In the genomic region with DNA sequence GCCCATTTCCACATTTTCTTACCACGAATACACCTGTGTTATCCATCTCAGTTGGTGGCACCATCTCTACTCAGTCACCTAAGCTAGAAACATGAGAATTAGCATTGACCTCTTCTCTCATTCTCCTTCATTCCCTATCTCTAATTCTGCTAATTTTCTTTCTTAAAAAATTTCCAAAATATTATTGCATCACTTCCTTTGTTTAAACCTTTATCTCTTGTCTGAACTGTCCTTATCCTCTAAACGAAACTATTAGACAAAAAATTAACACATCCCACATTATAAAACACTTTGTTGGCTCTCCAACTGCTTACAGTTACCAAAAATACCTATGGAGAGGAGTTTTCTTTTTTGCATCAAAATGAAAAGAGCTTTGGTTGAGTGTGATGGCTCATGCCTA, we compare ENCODE assay signal across 9 cellular contexts.
"Had no signal": no experiment of that assay in that cellular context is flagged by ENCODE, and none has a peak within 500 bp of the region (broad histone marks: within the 10 kb centered on the region; RNA-seq: fewer than 3 reads in every experiment).

No MANE protein-coding gene starts in this region.

- ATAC-seq: HCT116, HepG2 had no signal

- H3K9me3 Mint-ChIP-seq: HFFc6 had no signal

- H3K27ac Mint-ChIP-seq: HFFc6 had no signal

- FAIRE-seq: HepG2 had no signal

- H3K27ac ChIP-seq: GM23248, HL-60 had no signal

- DNase-seq: GM23248, GOT3, H7, HFFc6, KBM-7 had no signal

- H3K4me1 ChIP-seq: HAP-1 had no signal

- H3K9ac ChIP-seq: GM23248 had no signal

- H3K36me3 ChIP-seq: HAP-1 had no signal

- H2AFZ ChIP-seq: GM23248 had no signal

- H3K9me3 ChIP-seq: HAP-1 had no signal

- H3K4me3 Mint-ChIP-seq: HFFc6 had no signal

- H3K4me3 ChIP-seq: GM23248, HAP-1 had no signal
